In the genomic region with DNA sequence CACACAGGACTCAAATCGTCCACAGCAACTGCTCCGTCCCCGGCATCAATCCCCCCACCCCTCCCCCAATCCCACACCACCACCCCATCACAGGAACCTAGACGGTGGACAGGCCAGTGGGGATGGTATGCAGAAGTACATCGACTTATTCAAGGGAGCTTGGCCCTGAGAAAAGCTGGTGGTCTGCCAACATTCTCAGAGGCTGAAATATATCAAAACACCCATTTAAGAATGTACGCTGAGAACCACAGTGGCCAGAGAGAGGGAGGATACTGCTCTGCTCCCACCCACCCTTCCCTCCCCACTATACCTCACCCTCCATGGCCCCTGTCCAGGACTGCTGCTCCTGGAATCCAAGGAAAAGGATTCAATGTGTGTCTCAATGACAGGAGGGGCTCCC, we compare ENCODE assay signal across 2 cellular contexts.
TF ChIP-seq lines count a peak whose summit lies in the region.

No MANE protein-coding gene starts in this region.

TF ChIP-seq in SK-N-SH treated with all-trans-retinoic acid at 6 μM for 48 hours, 23 proteins besides CTCF, POLR2A, EP300 and RAD21 (continued from another document):
- TF ChIP-seq TSHZ2 (CRISPR knock-in tag; IDR thresholded peaks at IDR 0.05) (no peak), SNAI2 (CRISPR knock-in tag; IDR thresholded peaks at IDR 0.05) (no peak), ISL1 (CRISPR knock-in tag; IDR thresholded peaks at IDR 0.05) (no peak), PATZ1 (CRISPR knock-in tag; IDR thresholded peaks at IDR 0.05; ENCODE audit: borderline replicate concordance) (no peak)

TF ChIP-seq in SK-N-SH, 30 proteins besides CTCF, POLR2A, EP300 and RAD21 (continued from another document):
- TF ChIP-seq GABPA (IDR thresholded peaks at IDR 0.05; ENCODE audit: low read depth) = no peak
- TF ChIP-seq PBX3 (IDR thresholded peaks at IDR 0.05) = no peak
